In genomic region chr11:96092511-96092910, GRCh38 we compare ENCODE assay signal across 10 cellular contexts.
"Had no signal": no experiment of that assay in that cellular context is flagged by ENCODE, and none has a peak within 500 bp of the region (broad histone marks: within the 10 kb centered on the region; RNA-seq: fewer than 3 reads in every experiment).

No MANE protein-coding gene starts in this region.

- H3K4me1 ChIP-seq: gastrocnemius medialis had no signal

- ATAC-seq: gastrocnemius medialis, heart right ventricle, left lung, pancreas had no signal

- H3K4me3 ChIP-seq: gastrocnemius medialis, heart right ventricle, left lung, pancreas, tibial nerve had no signal

- H3K4me3 Mint-ChIP-seq: activated CD4-positive, alpha-beta T cell treated with anti-CD3 and anti-CD28 coated beads, Interleukin-2, amount 10 ng/mL, durations not matched to agents 7 days and 5 days; memory B cell had no signal

- H3K9me3 ChIP-seq: gastrocnemius medialis, heart right ventricle, left lung, pancreas, tibial nerve had no signal

- H3K9me3 Mint-ChIP-seq: memory B cell had no signal

- DNase-seq: activated CD4-positive, alpha-beta T cell treated with anti-CD3 and anti-CD28 coated beads, Interleukin-2, amount 10 ng/mL, durations not matched to agents 7 days and 5 days; activated naive CD4-positive, alpha-beta T cell; effector memory CD4-positive, alpha-beta T cell; gastrocnemius medialis; heart right ventricle; pancreas; stimulated activated CD4-positive, alpha-beta T cell treated with anti-CD3 and anti-CD28 coated beads, Interleukin-4, amount 100 ng/mL, for 4 hours had no signal

- H3K27me3 ChIP-seq: gastrocnemius medialis, heart right ventricle, left lung, pancreas, tibial nerve had no signal

- H3K36me3 ChIP-seq: gastrocnemius medialis, pancreas had no signal

- H3K27ac ChIP-seq: gastrocnemius medialis, heart right ventricle, left lung, pancreas had no signal

- H3K27me3 Mint-ChIP-seq: activated CD4-positive, alpha-beta T cell treated with anti-CD3 and anti-CD28 coated beads, Interleukin-2, amount 10 ng/mL, durations not matched to agents 7 days and 5 days; memory B cell had no signal
